ENCODE assay signal across 9 cellular contexts in the genomic region with DNA sequence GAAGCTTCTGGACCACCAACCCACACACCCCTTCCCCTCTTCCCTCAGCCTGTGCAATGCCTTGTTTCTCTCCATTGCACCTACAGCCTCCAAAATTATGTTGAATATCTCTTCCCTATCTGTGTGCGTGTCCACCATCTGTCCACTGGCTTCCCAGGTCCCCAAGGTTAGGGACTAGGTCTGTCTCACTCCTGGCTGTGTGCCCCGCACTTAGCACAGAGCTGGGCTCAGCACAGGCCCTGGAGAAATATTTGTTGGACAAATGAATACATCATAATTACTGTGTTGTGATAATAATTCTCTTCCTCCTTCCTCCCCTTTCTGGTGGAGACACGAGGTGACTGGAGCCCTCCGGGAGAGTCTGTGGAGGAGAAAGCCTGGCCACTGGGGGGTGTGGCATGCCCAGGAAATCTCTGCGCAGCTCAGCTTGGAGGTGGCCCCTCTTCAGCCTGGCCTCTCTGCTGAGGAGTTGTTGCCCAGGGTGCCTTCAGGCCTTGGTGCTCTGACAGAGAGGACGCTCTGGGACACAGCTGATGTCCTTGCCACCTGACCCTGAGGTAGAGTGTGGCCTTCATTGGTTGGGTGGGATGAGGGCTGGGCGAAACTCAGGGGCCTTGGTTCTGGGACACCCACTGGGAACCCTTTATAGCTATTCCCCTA. TPM values are rescaled to one million over a fixed set of nuclear protein-coding genes. Genes with fewer than 3 reads are reported as not detected.
A peak's percentile ranks its signal among the peaks of the same experiment; 100 is the strongest.
DNase-seq lines count a peak whose midpoint lies in the region; ATAC-seq and TF ChIP-seq lines count a peak whose summit lies in the region.
"Had no signal": no experiment of that assay in that cellular context is flagged by ENCODE, and none has a peak within 500 bp of the region (broad histone marks: within the 10 kb centered on the region; RNA-seq: fewer than 3 reads in every experiment).

No MANE protein-coding gene starts in this region.

- H3K27me3 ChIP-seq in right atrium auricular region (no peaks in the 10 kb centered on the region), right lobe of liver (no peaks in the 10 kb centered on the region), aorta (ENCODE audit: control insufficient read depth in 1 of 2, insufficient read depth in 2 of 2, low read length in 1 of 2) (no peaks in the 10 kb centered on the region), esophagus squamous epithelium (no peaks in the 10 kb centered on the region)

- peaks cover 23% of the 10 kb centered on the region for H3K4me1 Mint-ChIP-seq in central memory CD8-positive, alpha-beta T cell

- H3K36me3 Mint-ChIP-seq in central memory CD8-positive, alpha-beta T cell (ENCODE audit: insufficient read depth) = peaks cover 12% of the 10 kb centered on the region

- H3K27ac ChIP-seq in right atrium auricular region = no peak overlapping the region
- H3K27ac ChIP-seq in right lobe of liver = no peak overlapping the region
- no peak overlapping the region for H3K27ac ChIP-seq in aorta (ENCODE audit: low read depth in 1 of 2, low read length in 2 of 2)
- H3K27ac ChIP-seq in esophagus squamous epithelium = peak overlapping the region in 2 of 4 donors; percentile 43 to 60

- peak; percentile 32 for ATAC-seq in Right ventricle myocardium superior (ENCODE audit: poor library complexity)
- no peak for ATAC-seq in central memory CD8-positive, alpha-beta T cell (replicated peaks; ENCODE audit: extremely low read depth, poor library complexity, severe bottlenecking)
- ATAC-seq in right lobe of liver = no peak
- ATAC-seq in aorta (ENCODE audit: low FRiP score) = peak; percentile 73
- ATAC-seq in GM18867 (IDR thresholded peaks at IDR 0.05; ENCODE audit: unreplicated experiment) = no peak

- intact Hi-C loops in Right ventricle myocardium superior (cut with DNase I) = loop anchor here (10.0 kb wide), 1 partner anchor 293 kb away; no protein-coding TSS in a partner anchor
- intact Hi-C loops in right lobe of liver (cut with DNase I) = no loop called here
- intact Hi-C loops in aorta (cut with DNase I) = loop anchor here (2.0 to 10.0 kb wide), 8 partner anchors 125 to 433 kb away; partner anchors contain the start of genes NKD1 (in 2 of the 2) and CYLD (in 1 of the 2)
- intact Hi-C loops in esophagus squamous epithelium (cut with DNase I) = loop anchor here (5.0 kb wide), 1 partner anchor 295 kb away; no protein-coding TSS in a partner anchor

- 69% methylated on average over 5 of the region's 7 CpGs for WGBS in right lobe of liver (ENCODE audit: insufficient coverage, low coverage, low lambda C conversion rate, missing lambda C conversion rate)
- WGBS in aorta, 2 donors = 49 to 50% methylated on average over 7 of the region's 7 CpGs
- WGBS in esophagus squamous epithelium, 2 donors = 69 to 70% methylated on average over 4 to 5 of the region's 7 CpGs

- H3K4me1 ChIP-seq in right atrium auricular region (peaks cover 0 to 10% of the 10 kb centered on the region in 2 donors), right lobe of liver (peaks cover 0 to 13% (median 4%) of the 10 kb centered on the region in 4 donors), aorta (ENCODE audit: control insufficient read depth in 1 of 2, insufficient read depth in 2 of 2, low read length in 2 of 2) (no peaks in the 10 kb centered on the region), esophagus squamous epithelium (peaks cover 7 to 35% (median 13%) of the 10 kb centered on the region in 3 donors)

- H3K36me3 ChIP-seq in right atrium auricular region (no peaks in the 10 kb centered on the region), right lobe of liver (peaks cover 0 to 2% (median 0%) of the 10 kb centered on the region in 4 donors), aorta (ENCODE audit: control insufficient read depth in 1 of 2, insufficient read depth in 2 of 2, low read length in 1 of 2) (no peaks in the 10 kb centered on the region), esophagus squamous epithelium (no peaks in the 10 kb centered on the region)

- H3K9me3 Mint-ChIP-seq in central memory CD8-positive, alpha-beta T cell = no peaks in the 10 kb centered on the region

- TF ChIP-seq POLR2A in right lobe of liver (IDR thresholded peaks at IDR 0.05) (no peak), esophagus squamous epithelium (IDR thresholded peaks at IDR 0.05) (no peak)

- H3K27me3 Mint-ChIP-seq in central memory CD8-positive, alpha-beta T cell = peaks cover 22% of the 10 kb centered on the region

- TF ChIP-seq CTCF in right atrium auricular region (IDR thresholded peaks at IDR 0.05) = peak in 1 of 2 donors; percentile 42
- peak in 3 of 4 donors; percentile 4 to 26 (median 17) for TF ChIP-seq CTCF in right lobe of liver (IDR thresholded peaks at IDR 0.05)
- peak in 1 of 6 experiments; percentile 6 for TF ChIP-seq CTCF in esophagus squamous epithelium (IDR thresholded peaks at IDR 0.05)

- H3K9me3 ChIP-seq in right atrium auricular region (no peaks in the 10 kb centered on the region), right lobe of liver (no peaks in the 10 kb centered on the region), aorta (ENCODE audit: control insufficient read depth, low read length) (no peaks in the 10 kb centered on the region), esophagus squamous epithelium (no peaks in the 10 kb centered on the region)

- peak overlapping the region; percentile 67 for H3K27ac Mint-ChIP-seq in central memory CD8-positive, alpha-beta T cell (ENCODE audit: low read depth)

- no peak overlapping the region for H3K4me3 ChIP-seq in right atrium auricular region
- H3K4me3 ChIP-seq in right lobe of liver = no peak overlapping the region
- H3K4me3 ChIP-seq in aorta (ENCODE audit: low read length in 2 of 2) = no peak overlapping the region
- no peak overlapping the region for H3K4me3 ChIP-seq in esophagus squamous epithelium

- DNase-seq in Right ventricle myocardium superior = peak; percentile 42
- DNase-seq in right atrium auricular region (ENCODE audit: low spot score) = no peak
- no peak for DNase-seq in central memory CD8-positive, alpha-beta T cell (ENCODE audit: low spot score in 2 of 2)
- DNase-seq in right lobe of liver = no peak
- peak in 1 of 2 donors; percentile 64 for DNase-seq in aorta
- no peak for DNase-seq in esophagus squamous epithelium (lab: John Stamatoyannopoulos, UW)
- no peak for DNase-seq in NCI-H774 (lab: John Stamatoyannopoulos, UW)
- DNase-seq: NCI-H187 had no signal

- H3K4me3 Mint-ChIP-seq in central memory CD8-positive, alpha-beta T cell = no peak overlapping the region

RNA-seq across cellular contexts. Expression of gene BRD7, which starts 3.3 kb away (rescaled TPM):
- total RNA-seq in Right ventricle myocardium superior (39.1 TPM), right atrium auricular region (10 to 100 TPM; 28.0 to 28.9 TPM), right lobe of liver (10 to 100 TPM; 16.9 to 24.1 (median 20.2) TPM), aorta (10 to 100 TPM; 64.2 to 90.2 TPM), esophagus squamous epithelium (10 to 100 TPM; 42.0 to 81.9 (median 51.4) TPM)
- 10 to 100 TPM; 37.7 to 53.3 TPM for polyA plus RNA-seq in aorta

Comparison
In these comparisons a context has a peak if more than half of its experiments do, and no peak if none do; other contexts are left out.
1. ATAC-seq: peak in Right ventricle myocardium superior (single experiment) and aorta (single experiment); none in central memory CD8-positive, alpha-beta T cell (single experiment), right lobe of liver (0 of 4) and GM18867 (single experiment).
2. intact Hi-C loops: an anchor here in Right ventricle myocardium superior (10.0 kb wide), aorta (2.0 to 10.0 kb wide) and esophagus squamous epithelium (5.0 kb wide); none called in right lobe of liver.